Comparison of ENCODE assay signal across 19 cellular contexts in the genomic region with DNA sequence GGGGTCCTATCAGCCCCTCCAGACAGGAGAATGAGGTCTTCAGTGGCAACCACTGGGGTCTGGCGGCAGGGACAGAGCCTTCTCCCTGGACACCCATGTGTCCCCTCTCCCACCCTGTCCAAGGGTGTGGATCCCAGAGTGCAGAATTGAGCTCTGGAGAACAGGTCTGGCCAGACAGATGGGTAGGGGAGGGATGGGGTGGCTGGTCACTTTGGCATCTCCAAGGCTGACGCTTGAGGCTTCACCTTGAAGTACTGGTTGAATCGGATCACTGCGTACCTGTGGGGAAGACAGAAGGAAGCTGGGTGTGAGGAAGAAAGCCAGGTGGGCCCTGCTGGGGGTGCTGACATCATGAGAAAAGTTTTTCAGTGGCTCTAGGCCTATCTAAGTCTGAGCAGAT. TPM values are rescaled to one million over a fixed set of nuclear protein-coding genes. Genes with fewer than 3 reads are reported as not detected.
DNase-seq lines count a peak whose midpoint lies in the region; ATAC-seq, FAIRE-seq and TF ChIP-seq lines count a peak whose summit lies in the region.
"Had no signal": no experiment of that assay in that cellular context is flagged by ENCODE, and none has a peak within 500 bp of the region (broad histone marks: within the 10 kb centered on the region; RNA-seq: fewer than 3 reads in every experiment).

No MANE protein-coding gene starts in this region.

- no peak for TF ChIP-seq RAD21 in HCT116 (IDR thresholded peaks at IDR 0.05; ENCODE audit: low read depth)

- H2AFZ ChIP-seq in HCT116 (ENCODE audit: low read depth, low read length, poor library complexity, severe bottlenecking) (no peak overlapping the region), trophoblast cell (ENCODE audit: insufficient read depth, low read length, poor library complexity) (no peak overlapping the region)

- no peak overlapping the region for H3K18ac ChIP-seq in trophoblast cell (ENCODE audit: low read length)

- no peak overlapping the region for H4K91ac ChIP-seq in trophoblast cell (ENCODE audit: low read depth, low read length)

- POLR2A ChIA-PET in HCT116 (lab: Charles Lee) = no interaction called here
- POLR2A ChIA-PET in RWPE1 (lab: Yijun Ruan, JAX; ENCODE audit: low non-redundant PET) = no interaction called here

- H3K4me1 ChIP-seq in HCT116 (ENCODE audit: control insufficient read depth in 1 of 2, insufficient read depth in 2 of 2, low read length in 2 of 2) = peaks cover 21 to 45% of the 10 kb centered on the region in 2 experiments
- peaks cover 38 to 42% of the 10 kb centered on the region in 2 donors for H3K4me1 ChIP-seq in kidney (ENCODE audit: control insufficient read depth in 1 of 2, insufficient read depth in 1 of 2, low read depth in 1 of 2, low read length in 2 of 2)
- H3K4me1 ChIP-seq in trophoblast cell (ENCODE audit: control insufficient read depth in 1 of 2, insufficient read depth in 2 of 2, low read length in 2 of 2) = peaks cover 0 to 8% of the 10 kb centered on the region in 2 experiments

- no peak overlapping the region for H3K14ac ChIP-seq in trophoblast cell (ENCODE audit: low read length)

- CTCF ChIA-PET in HCT116 (lab: Charles Lee) (interaction anchor here (1.4 to 7.6 kb wide), 3 partner anchors 20 to 259 kb away, joined by 3 to 246 read pairs (median 7); a partner anchor contains a TSS), RWPE1 (lab: Yijun Ruan, JAX) (interaction anchor here (0.7 to 5.5 kb wide), 4 partner anchors 30 to 266 kb away, joined by 3 to 163 read pairs (median 4); no protein-coding TSS in a partner anchor)

- H4K8ac ChIP-seq in trophoblast cell (ENCODE audit: low read depth, low read length) = no peak overlapping the region

- RAD21 ChIA-PET in HCT116 (lab: Charles Lee; ENCODE audit: low non-redundant PET in 1 of 2, low total read pairs in 2 of 2, uncharacterized antibody in 2 of 2, unreplicated experiment in 2 of 2) = no interaction called here

- no peak overlapping the region for H2BK5ac ChIP-seq in trophoblast cell (ENCODE audit: low read depth, low read length, poor library complexity)

- H3K9me2 ChIP-seq in HCT116 (ENCODE audit: insufficient read depth) = no peaks in the 10 kb centered on the region

- H4K20me1 ChIP-seq in HCT116 (ENCODE audit: insufficient read depth) = no peaks in the 10 kb centered on the region
- H4K20me1 ChIP-seq: BLaER1 had no signal

- H3K9ac ChIP-seq in HCT116 (ENCODE audit: low read length) (no peak overlapping the region), kidney (ENCODE audit: low read length in 2 of 2) (no peak overlapping the region), trophoblast cell (ENCODE audit: low read length) (peak overlapping the region; percentile 51)
- H3K9ac ChIP-seq: BLaER1 had no signal

- H3K9me3 ChIP-seq in HCT116 (ENCODE audit: control insufficient read depth in 1 of 2, insufficient read depth in 1 of 2, low read depth in 1 of 2, low read length in 2 of 2) = no peaks in the 10 kb centered on the region
- H3K9me3 ChIP-seq in kidney (ENCODE audit: control insufficient read depth in 1 of 2, low read length in 2 of 2) = no peaks in the 10 kb centered on the region
- peaks cover 2% of the 10 kb centered on the region for H3K9me3 ChIP-seq in trophoblast cell (ENCODE audit: insufficient read depth, low read depth, low read length)
- H3K9me3 ChIP-seq: BLaER1 had no signal

- no TSS peak for BruUV-seq in HCT116 (replicated peaks; lab: Mats Ljungman, UMichigan)

- intact Hi-C loops in HCT116 (cut with micrococcal nuclease) = no loop called here
- intact Hi-C loops in kidney (cut with DNase I) = loop anchor here (5.0 kb wide), 1 partner anchor 260 kb away; no protein-coding TSS in a partner anchor

- H3K36me3 ChIP-seq in HCT116 (ENCODE audit: control insufficient read depth in 1 of 2, insufficient read depth in 2 of 2, low read length in 2 of 2) = no peaks in the 10 kb centered on the region
- peaks cover 12 to 30% of the 10 kb centered on the region in 2 donors for H3K36me3 ChIP-seq in kidney (ENCODE audit: control insufficient read depth in 1 of 2, insufficient read depth in 2 of 2, low read length in 2 of 2)
- peaks cover 11 to 25% of the 10 kb centered on the region in 2 experiments for H3K36me3 ChIP-seq in trophoblast cell (ENCODE audit: control insufficient read depth in 1 of 2, insufficient read depth in 2 of 2, low read length in 2 of 2)

- H3K79me1 ChIP-seq in trophoblast cell (ENCODE audit: low read length) = peaks cover 2% of the 10 kb centered on the region

- no peak for TF ChIP-seq CTCF in HCT116 (IDR thresholded peaks at IDR 0.05 in 2 of 3, conservative IDR thresholded peaks at IDR 0.05 in 1 of 3; ENCODE audit: borderline replicate concordance in 1 of 3, insufficient read depth in 1 of 3, low read depth in 2 of 3, low read length in 2 of 3)
- TF ChIP-seq CTCF in RWPE1 (conservative IDR thresholded peaks at IDR 0.05; ENCODE audit: low read depth) = no peak
- TF ChIP-seq CTCF in kidney (IDR thresholded peaks at IDR 0.05; ENCODE audit: borderline replicate concordance, extremely low read depth, insufficient read depth) = no peak

- H3K4me3 ChIP-seq in HCT116 (replicated peaks in 1 of 2; ENCODE audit: low read depth in 1 of 2, low read length in 2 of 2) = no peak overlapping the region
- no peak overlapping the region for H3K4me3 ChIP-seq in kidney (ENCODE audit: low read length in 2 of 2)
- H3K4me3 ChIP-seq in trophoblast cell (ENCODE audit: low read depth, low read length) = no peak overlapping the region
- H3K4me3 ChIP-seq: BLaER1 had no signal

- H3K23ac ChIP-seq in trophoblast cell (ENCODE audit: low read length) = no peak overlapping the region

- no peak overlapping the region for H2AK5ac ChIP-seq in trophoblast cell (ENCODE audit: low read length)

- H2BK12ac ChIP-seq in trophoblast cell (ENCODE audit: low read length) = no peak overlapping the region

- TF ChIP-seq POLR2A in HCT116 (IDR thresholded peaks at IDR 0.05; ENCODE audit: borderline replicate concordance, extremely low read depth, insufficient read depth, insufficient read length) = no peak

- no peak overlapping the region for H4K12ac ChIP-seq in trophoblast cell (ENCODE audit: low read depth, low read length)

- H3K27ac ChIP-seq in HCT116 (ENCODE audit: low read depth, low read length) = no peak overlapping the region
- peak overlapping the region; percentile 89 for H3K27ac ChIP-seq in RWPE1
- H3K27ac ChIP-seq in kidney (ENCODE audit: low read depth in 2 of 2, low read length in 2 of 2) = peak overlapping the region; percentile 52 to 56
- no peak overlapping the region for H3K27ac ChIP-seq in trophoblast cell (ENCODE audit: low read depth, low read length)
- H3K27ac ChIP-seq: BLaER1 had no signal

- DNase-seq in HCT116 (ENCODE audit: low read depth, low spot score) (no peak), RWPE1 (ENCODE audit: low spot score) (no peak), kidney (no peak), trophoblast cell (peak; percentile 47 to 53), GM19239 (ENCODE audit: insufficient read length, low spot score) (no peak), RPMI8226 (no peak)
- DNase-seq: Calu3; CD4-positive, alpha-beta memory T cell; GF-D8; GOT3; NCI-H1436; NCI-H1930; NCI-H446 treated with DMSO at 0.1 percent for 48 hours; NCI-H69; SHP77 treated with DMSO at 0.1 percent for 48 hours had no signal

- H3K79me2 ChIP-seq in HCT116 (ENCODE audit: insufficient read depth, low read length) (no peaks in the 10 kb centered on the region), trophoblast cell (ENCODE audit: control insufficient read depth, insufficient read depth, low read length, poor library complexity) (no peaks in the 10 kb centered on the region)

- no peak for ATAC-seq in HCT116
- ATAC-seq in HG03045 (IDR thresholded peaks at IDR 0.05; ENCODE audit: unreplicated experiment) = no peak

- no peak overlapping the region for H3K4ac ChIP-seq in trophoblast cell (ENCODE audit: low read depth, low read length)

- H3K4me2 ChIP-seq in HCT116 (ENCODE audit: low read length) (peak overlapping the region; percentile 60; the same call in 1 of the 2 replicates), trophoblast cell (ENCODE audit: low read length) (no peak overlapping the region)
- H3K4me2 ChIP-seq: BLaER1 had no signal

- H3K27me3 ChIP-seq in HCT116 (ENCODE audit: insufficient read depth, low read length) (no peaks in the 10 kb centered on the region), trophoblast cell (ENCODE audit: insufficient read depth, low read length) (no peaks in the 10 kb centered on the region)
- H3K27me3 ChIP-seq: BLaER1 had no signal

- FAIRE-seq in kidney (lab: Jason Lieb, UNC) (no peak), GM19239 (lab: Jason Lieb, UNC) (no peak)
- FAIRE-seq: RCC 7860 had no signal

- H2BK120ac ChIP-seq in trophoblast cell (ENCODE audit: insufficient read depth, low read length, poor library complexity) = no peak overlapping the region

- WGBS in trophoblast cell (ENCODE audit: extremely low coverage, insufficient coverage, insufficient read length) = no CpG with 5 or more reads among the region's 4 CpGs

TF ChIP-seq in HCT116, 20 proteins besides CTCF, POLR2A, EP300 and RAD21 (continues in another document):
- no peak for TF ChIP-seq TCF7L2 (IDR thresholded peaks at IDR 0.05; ENCODE audit: borderline replicate concordance, extremely low read depth, insufficient read depth, insufficient read length)

RNA-seq across cellular contexts. Expression of a gene that starts 19.9 kb away (rescaled TPM):
- total RNA-seq in HCT116 (2021; ENCODE audit: unreplicated experiment) (16.1 TPM), kidney (33.3 TPM)
- polyA plus RNA-seq in HCT116 (2012) = 17.3 and 20.5 TPM in 2 replicates
- polyA plus RNA-seq in kidney (ENCODE audit: insufficient read depth, low read depth, low replicate concordance) = 166 TPM
- 7.7 and 8.1 TPM in 2 replicates for polyA plus RNA-seq in trophoblast cell (2013)

RNA-seq across cellular contexts. Expression of a gene that starts 34.2 kb away (rescaled TPM):
- total RNA-seq in HCT116 (2021; ENCODE audit: unreplicated experiment) (0.47 TPM), kidney (32.4 TPM)
- polyA plus RNA-seq in HCT116 (2012) = 0.39 and 0.56 TPM in 2 replicates
- 1,159 TPM for polyA plus RNA-seq in kidney (ENCODE audit: insufficient read depth, low read depth, low replicate concordance)
- 0.04 TPM in 1 of 2 replicates, not detected in the other for polyA plus RNA-seq in trophoblast cell (2013)
- total RNA-seq: A673; Calu3; CD4-positive, alpha-beta memory T cell had no signal
- polyA plus RNA-seq: CD4-positive, alpha-beta memory T cell had no signal

RNA-seq across cellular contexts. Expression of a gene that starts 59.1 kb away (rescaled TPM):
- total RNA-seq in HCT116 (2021; ENCODE audit: unreplicated experiment) (35.6 TPM), kidney (55.2 TPM)
- polyA plus RNA-seq in HCT116 (2012) = 24.6 and 25.2 TPM in 2 replicates
- 23.9 TPM for polyA plus RNA-seq in kidney (ENCODE audit: insufficient read depth, low read depth, low replicate concordance)
- polyA plus RNA-seq in trophoblast cell (2013) = 79.8 and 85.3 TPM in 2 replicates

Comparison
In these comparisons a context has a peak if more than half of its experiments do, and no peak if none do; other contexts are left out.
1. DNase-seq: peak in trophoblast cell (2 of 2); none in HCT116 (single experiment), RWPE1 (single experiment), kidney (single experiment), GM19239 (single experiment) and RPMI8226 (single experiment).
2. H3K27ac ChIP-seq: peak in RWPE1 (single experiment) and kidney (2 of 2); none in HCT116 (single experiment) and trophoblast cell (single experiment).
3. RNA of a gene that starts 34.2 kb away (total RNA-seq): 32.4 TPM in kidney (single experiment); 0.47 TPM in HCT116 (single experiment); every median in the first group is over 10 times any median in the second.